37 cellular contexts compared by ENCODE assay signal in the genomic region with DNA sequence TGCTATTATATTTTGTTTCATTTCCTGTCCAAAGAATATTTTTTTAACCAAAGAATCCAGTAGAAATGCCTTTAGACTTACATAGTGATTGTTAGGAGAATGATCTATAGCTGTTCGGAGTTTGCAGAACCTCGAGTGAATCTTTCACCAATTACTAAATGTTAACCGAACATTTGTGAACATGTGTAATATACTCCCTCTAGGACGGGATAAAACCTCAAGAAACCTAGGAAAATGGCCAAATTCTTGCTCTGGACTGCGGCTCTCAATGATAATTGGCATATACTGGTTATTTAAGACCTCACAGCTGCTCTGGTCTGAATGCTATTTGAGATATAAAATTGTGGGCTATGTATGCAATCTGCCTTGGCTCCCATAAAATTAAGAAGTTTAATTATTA.
"Had no signal": no experiment of that assay in that cellular context is flagged by ENCODE, and none has a peak within 500 bp of the region (broad histone marks: within the 10 kb centered on the region; RNA-seq: fewer than 3 reads in every experiment).

No MANE protein-coding gene starts in this region.

- H3K4me2 ChIP-seq: SK-N-SH had no signal

- FAIRE-seq: bronchial epithelial cell, K562, TTC549 had no signal

- H3K27me3 Mint-ChIP-seq: activated CD4-positive, alpha-beta memory T cell treated with anti-CD3 and anti-CD28 coated beads for 36 hours; activated CD4-positive, alpha-beta T cell treated with anti-CD3 and anti-CD28 coated beads for 36 hours; activated naive CD4-positive, alpha-beta T cell treated with anti-CD3 and anti-CD28 coated beads, Interleukin-2, amount 10 ng/mL, durations not matched to agents 7 days and 5 days; activated naive CD8-positive, alpha-beta T cell; activated naive CD8-positive, alpha-beta T cell treated with anti-CD3 and anti-CD28 coated beads, Interleukin-2, amount 50 U/mL, for 24 hours had no signal

- H3K9me3 ChIP-seq: Peyer's patch, SJSA1, SK-N-SH had no signal

- H3K27ac Mint-ChIP-seq: activated CD4-positive, alpha-beta memory T cell treated with anti-CD3 and anti-CD28 coated beads for 36 hours; activated CD4-positive, alpha-beta T cell treated with anti-CD3 and anti-CD28 coated beads for 36 hours; activated naive CD4-positive, alpha-beta T cell treated with anti-CD3 and anti-CD28 coated beads, Interleukin-2, amount 10 ng/mL, durations not matched to agents 7 days and 5 days; activated naive CD8-positive, alpha-beta T cell; activated naive CD8-positive, alpha-beta T cell treated with anti-CD3 and anti-CD28 coated beads, Interleukin-2, amount 50 U/mL, for 24 hours; activated T-helper 1 cell treated with anti-CD3 and anti-CD28 coated beads, Interleukin-12 subunit alpha, Interleukin-12 subunit beta, Interleukin-2, Interleukin-4 antibody, amounts not matched to agents 30 ng/mL and 10 ng/mL and 1 ng/mL, durations not matched to agents 14 hours and 24 hours and 36 hours; T-helper 1 cell treated with Interleukin-12 subunit alpha and Interleukin-12 subunit beta and Interleukin-4 antibody, amounts not matched to agents 30 μg/mL and 1 μg/mL, for 36 hours; T-helper 2 cell treated with Interferon-gamma antibody and Interleukin-4, amounts not matched to agents 5 μg/mL and 100 μg/mL, for 36 hours; WTC11 had no signal

- H3K4me1 Mint-ChIP-seq: activated CD4-positive, alpha-beta T cell treated with anti-CD3 and anti-CD28 coated beads for 36 hours; activated naive CD4-positive, alpha-beta T cell treated with anti-CD3 and anti-CD28 coated beads, Interleukin-2, amount 10 ng/mL, durations not matched to agents 7 days and 5 days; activated naive CD8-positive, alpha-beta T cell treated with anti-CD3 and anti-CD28 coated beads, Interleukin-2, amount 50 U/mL, for 24 hours had no signal

- H3K27ac ChIP-seq: Peyer's patch, SJSA1 had no signal

- H3K4me3 Mint-ChIP-seq: activated CD4-positive, alpha-beta memory T cell treated with anti-CD3 and anti-CD28 coated beads for 36 hours; activated CD4-positive, alpha-beta T cell treated with anti-CD3 and anti-CD28 coated beads for 36 hours; activated naive CD4-positive, alpha-beta T cell treated with anti-CD3 and anti-CD28 coated beads, Interleukin-2, amount 10 ng/mL, durations not matched to agents 7 days and 5 days; activated naive CD8-positive, alpha-beta T cell; activated naive CD8-positive, alpha-beta T cell treated with anti-CD3 and anti-CD28 coated beads, Interleukin-2, amount 50 U/mL, for 24 hours; activated T-cell treated with anti-CD3 and anti-CD28 coated beads, Interleukin-2, amount 50 U/mL, for 4 hours; activated T-helper 1 cell treated with anti-CD3 and anti-CD28 coated beads, Interleukin-12 subunit alpha, Interleukin-12 subunit beta, Interleukin-2, Interleukin-4 antibody, amounts not matched to agents 30 ng/mL and 10 ng/mL and 1 ng/mL, durations not matched to agents 14 hours and 24 hours and 36 hours; T-helper 1 cell treated with Interleukin-12 subunit alpha and Interleukin-12 subunit beta and Interleukin-4 antibody, amounts not matched to agents 30 μg/mL and 1 μg/mL, for 36 hours; T-helper 2 cell treated with Interferon-gamma antibody and Interleukin-4, amounts not matched to agents 5 μg/mL and 100 μg/mL, for 36 hours; WTC11 had no signal

- ATAC-seq: activated CD4-positive, alpha-beta T cell treated with anti-CD3 and anti-CD28 coated beads for 36 hours; activated CD4-positive, CD25-positive, alpha-beta regulatory T cell treated with anti-CD3 and anti-CD28 coated beads, Interleukin-2, amount 50 U/mL, for 24 hours; activated naive CD8-positive, alpha-beta T cell treated with anti-CD3 and anti-CD28 coated beads, Interleukin-2, amount 50 U/mL, for 24 hours; activated T-cell treated with anti-CD3 and anti-CD28 coated beads, Interleukin-2, amount 50 U/mL, for 4 hours; K562; PC-3; WTC11 had no signal

- H3K36me3 ChIP-seq: Peyer's patch, SJSA1 had no signal

- H3K4me1 ChIP-seq: Peyer's patch, SJSA1 had no signal

- H3K36me3 Mint-ChIP-seq: activated CD4-positive, alpha-beta memory T cell treated with anti-CD3 and anti-CD28 coated beads for 36 hours; activated naive CD4-positive, alpha-beta T cell treated with anti-CD3 and anti-CD28 coated beads, Interleukin-2, amount 10 ng/mL, durations not matched to agents 7 days and 5 days; activated naive CD8-positive, alpha-beta T cell; WTC11 had no signal

- H3K9ac ChIP-seq: SK-N-SH had no signal

- H3K4me3 ChIP-seq: K562, Peyer's patch, SJSA1 had no signal

- H3K9me3 Mint-ChIP-seq: activated CD4-positive, alpha-beta memory T cell treated with anti-CD3 and anti-CD28 coated beads for 36 hours; activated naive CD4-positive, alpha-beta T cell treated with anti-CD3 and anti-CD28 coated beads, Interleukin-2, amount 10 ng/mL, durations not matched to agents 7 days and 5 days; activated naive CD8-positive, alpha-beta T cell treated with anti-CD3 and anti-CD28 coated beads, Interleukin-2, amount 50 U/mL, for 24 hours; activated T-cell treated with anti-CD3 and anti-CD28 coated beads, Interleukin-2, amount 50 U/mL, for 4 hours; activated T-helper 1 cell treated with anti-CD3 and anti-CD28 coated beads, Interleukin-12 subunit alpha, Interleukin-12 subunit beta, Interleukin-2, Interleukin-4 antibody, amounts not matched to agents 30 ng/mL and 10 ng/mL and 1 ng/mL, durations not matched to agents 14 hours and 24 hours and 36 hours; T-helper 1 cell treated with Interleukin-12 subunit alpha and Interleukin-12 subunit beta and Interleukin-4 antibody, amounts not matched to agents 30 μg/mL and 1 μg/mL, for 36 hours; WTC11 had no signal

- DNase-seq: activated CD4-positive, alpha-beta memory T cell treated with anti-CD3 and anti-CD28 coated beads for 36 hours; activated CD4-positive, alpha-beta T cell treated with anti-CD3 and anti-CD28 coated beads for 36 hours; activated CD4-positive, alpha-beta T cell treated with anti-CD3 and anti-CD28 coated beads, Interleukin-2, amount 50 U/mL, for 1 hour; activated CD8-positive, alpha-beta memory T cell treated with anti-CD3 and anti-CD28 coated beads, Interleukin-2, amount 50 U/mL, for 4 hours; activated gamma-delta T cell treated with Interleukin-2 at 50 U/mL for 16 hours; activated naive CD4-positive, alpha-beta T cell treated with anti-CD3 and anti-CD28 coated beads, Interleukin-2, amount 10 ng/mL, durations not matched to agents 7 days and 5 days; activated naive CD8-positive, alpha-beta T cell treated with anti-CD3 and anti-CD28 coated beads, Interleukin-2, amount 50 U/mL, for 24 hours; activated T-cell treated with anti-CD3 and anti-CD28 coated beads for 4 hours; activated T-cell treated with anti-CD3 and anti-CD28 coated beads, Interleukin-2, amount 50 U/mL, for 4 hours; amniotic stem cell; aorta; caudate nucleus; cerebellar nuclear complex; NCI-H1105; NCI-H1436; NCI-H1694; NCI-H1930; NCI-H2081 treated with DMSO at 0.1 percent for 48 hours; NCI-H345; NCI-H524 treated with DMSO at 0.1 percent for 48 hours; NCI-H748 treated with DMSO at 0.1 percent for 48 hours; NK-92 treated with Interleukin-12 subunit alpha and Interleukin-12 subunit beta, amount 100 ng/mL, for 24 hours; PC-3; Peyer's patch; RPMI8226; SHP77 treated with DMSO at 0.1 percent for 48 hours; SK-N-SH had no signal

- H3K27me3 ChIP-seq: Peyer's patch, SJSA1 had no signal
